1 cellular context compared by ENCODE assay signal in the genomic region with DNA sequence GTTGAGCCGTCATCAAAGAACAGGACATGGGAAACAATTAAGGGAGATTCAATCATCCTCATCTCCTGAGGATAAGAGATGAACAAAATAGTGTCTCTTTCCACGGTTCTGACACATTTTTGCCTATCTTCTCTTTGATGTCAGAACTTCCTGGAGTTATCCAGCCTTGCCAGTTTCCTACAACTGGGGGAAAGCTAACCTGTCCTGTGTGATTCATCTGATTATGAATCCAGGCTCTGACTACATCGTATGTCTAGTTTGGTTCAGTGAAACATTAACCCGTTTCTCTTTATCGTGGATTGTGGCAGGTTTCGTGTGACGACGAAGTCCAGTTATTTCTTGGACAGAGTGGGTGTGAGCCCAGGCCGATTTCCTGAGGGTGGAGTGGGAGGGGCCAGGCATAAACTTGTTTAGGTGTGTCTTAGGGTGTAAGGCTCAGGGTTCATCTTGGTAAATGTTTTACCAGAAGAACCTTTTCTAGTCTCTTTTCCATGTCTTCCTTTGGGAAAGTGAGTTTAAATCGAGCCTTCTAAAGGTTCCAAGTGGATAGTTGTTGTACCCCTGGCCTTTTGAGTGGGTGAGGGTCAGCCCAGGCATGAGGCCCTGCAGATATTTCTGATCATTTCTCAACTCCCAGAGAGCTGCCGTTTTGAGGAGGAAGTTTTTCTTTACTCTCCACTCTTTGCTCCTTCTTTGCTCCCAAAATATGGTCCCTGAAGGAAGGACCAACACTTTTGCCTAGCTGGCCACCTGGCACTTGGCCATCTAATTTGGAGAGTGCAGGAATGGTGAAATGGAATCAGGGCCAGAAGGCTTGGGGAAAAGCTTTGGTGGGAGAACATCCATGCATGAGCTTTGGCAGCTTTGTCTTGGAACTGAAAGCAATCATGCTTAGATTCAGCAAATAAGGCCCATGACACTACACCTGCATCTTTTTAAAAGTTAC.
TF ChIP-seq lines count a peak whose summit lies in the region.

No MANE protein-coding gene starts in this region.

TF ChIP-seq in SK-N-SH, 30 proteins besides CTCF, POLR2A, EP300 and RAD21 (continued from another document):
- TF ChIP-seq YY1 (IDR thresholded peaks at IDR 0.05; ENCODE audit: low read depth), result no peak
- TF ChIP-seq EZH2phosphoT487 (IDR thresholded peaks at IDR 0.05; ENCODE audit: borderline replicate concordance, low read depth), result no peak
- TF ChIP-seq FOXJ3 (CRISPR knock-in tag; IDR thresholded peaks at IDR 0.05), result no peak
